ENCODE assay signal across 1 cellular context in genomic region chr3:196214783-196215441, GRCh38.
TF ChIP-seq lines count a peak whose summit lies in the region.

No MANE protein-coding gene starts in this region.

TF ChIP-seq in HepG2, 621 proteins besides CTCF, POLR2A, EP300 and RAD21 (continued from another document and continues in another):
- peak; percentile 99 for TF ChIP-seq MIXL1 (CRISPR knock-in tag; IDR thresholded peaks at IDR 0.05)
- peak; percentile 88 for TF ChIP-seq ZGPAT (CRISPR knock-in tag; IDR thresholded peaks at IDR 0.05)
- peak; percentile 45; the same call in 1 of the 2 replicates for TF ChIP-seq KAT7 (CRISPR knock-in tag; IDR thresholded peaks at IDR 0.05; ENCODE audit: borderline replicate concordance)
- no peak for TF ChIP-seq HOXA7 (CRISPR knock-in tag; IDR thresholded peaks at IDR 0.05)
- TF ChIP-seq HHEX (CRISPR knock-in tag; IDR thresholded peaks at IDR 0.05) = peak; percentile 71
- peak; percentile 96 for TF ChIP-seq HDAC2 (CRISPR knock-in tag; IDR thresholded peaks at IDR 0.05)
- TF ChIP-seq MED1 (CRISPR knock-in tag; IDR thresholded peaks at IDR 0.05) = peak; percentile 97
- no peak for TF ChIP-seq ZNF775 (CRISPR knock-in tag; IDR thresholded peaks at IDR 0.05; ENCODE audit: borderline replicate concordance)
- TF ChIP-seq ZNF350 (CRISPR knock-in tag; IDR thresholded peaks at IDR 0.05; ENCODE audit: borderline replicate concordance, low read depth) = peak; percentile 64; the same call in 1 of the 2 replicates
- no peak for TF ChIP-seq CBX2 (IDR thresholded peaks at IDR 0.05; ENCODE audit: low read depth, low read length)
- 0 out of 2 replicates have a peak, but pooled peaks have one; percentile 32 for TF ChIP-seq CBX2 (CRISPR knock-in tag; IDR thresholded peaks at IDR 0.05; ENCODE audit: low read depth)
- 0 out of 2 replicates have a peak, but pooled peaks have one; percentile 72 for TF ChIP-seq ZNF136 (CRISPR knock-in tag; IDR thresholded peaks at IDR 0.05; ENCODE audit: low read depth)
- peak; percentile 96 for TF ChIP-seq RARA (CRISPR knock-in tag; IDR thresholded peaks at IDR 0.05)
- TF ChIP-seq NFKBIZ (CRISPR knock-in tag; IDR thresholded peaks at IDR 0.05) = no peak; the same call in 1 of the 2 replicates
- peak; percentile 65; the same call in 1 of the 2 replicates for TF ChIP-seq ATF3 (CRISPR knock-in tag; IDR thresholded peaks at IDR 0.05)
- no peak for TF ChIP-seq NONO (IDR thresholded peaks at IDR 0.05)
- peak; percentile 79 for TF ChIP-seq NONO (CRISPR knock-in tag; conservative IDR thresholded peaks at IDR 0.05)
- TF ChIP-seq HMG20B (CRISPR knock-in tag; conservative IDR thresholded peaks at IDR 0.05) = no peak
- peak; percentile 87; the same call in 1 of the 2 replicates for TF ChIP-seq ZNF580 (CRISPR knock-in tag; IDR thresholded peaks at IDR 0.05; ENCODE audit: borderline replicate concordance, low read depth)
- TF ChIP-seq ERF (CRISPR knock-in tag; IDR thresholded peaks at IDR 0.05) = peak; percentile 81
- TF ChIP-seq ZNF205 (CRISPR knock-in tag; IDR thresholded peaks at IDR 0.05) = peak; percentile 80; the same call in 1 of the 2 replicates
- TF ChIP-seq MEIS1 (CRISPR knock-in tag; IDR thresholded peaks at IDR 0.05; ENCODE audit: borderline replicate concordance) = peak; percentile 72; the same call in 1 of the 2 replicates
- TF ChIP-seq ZBTB40 (IDR thresholded peaks at IDR 0.05) = no peak
- peak; percentile 65; the same call in 1 of the 2 replicates for TF ChIP-seq ZBTB40 (CRISPR knock-in tag; IDR thresholded peaks at IDR 0.05)
- TF ChIP-seq ARID3A (IDR thresholded peaks at IDR 0.05; ENCODE audit: low read depth, low read length) = 0 out of 2 replicates have a peak, but pooled peaks have one; percentile 19
- TF ChIP-seq NFKB2 (CRISPR knock-in tag; IDR thresholded peaks at IDR 0.05; ENCODE audit: borderline replicate concordance) = peak; percentile 71; the same call in 1 of the 2 replicates
- peak; percentile 74 for TF ChIP-seq REPIN1 (CRISPR knock-in tag; IDR thresholded peaks at IDR 0.05; ENCODE audit: borderline replicate concordance, low read depth)
- TF ChIP-seq ZNF614 (CRISPR knock-in tag; IDR thresholded peaks at IDR 0.05; ENCODE audit: borderline replicate concordance) = peak; percentile 92
- peak; percentile 92 for TF ChIP-seq FOSL2 (CRISPR knock-in tag; IDR thresholded peaks at IDR 0.05)
- TF ChIP-seq SAP130 (CRISPR knock-in tag; IDR thresholded peaks at IDR 0.05; ENCODE audit: low read depth) = peak; percentile 84
- TF ChIP-seq MBD4 (IDR thresholded peaks at IDR 0.05; ENCODE audit: borderline replicate concordance, low read length) = no peak
- TF ChIP-seq ZBED4 (CRISPR knock-in tag; IDR thresholded peaks at IDR 0.05; ENCODE audit: borderline replicate concordance) = peak; percentile 87; the same call in 1 of the 2 replicates
- 0 out of 2 replicates have a peak, but pooled peaks have one; percentile 12 for TF ChIP-seq ZNF891 (CRISPR knock-in tag; IDR thresholded peaks at IDR 0.05)
- TF ChIP-seq MTERF4 (CRISPR knock-in tag; IDR thresholded peaks at IDR 0.05) = no peak
- TF ChIP-seq ZNF607 (CRISPR knock-in tag; IDR thresholded peaks at IDR 0.05; ENCODE audit: borderline replicate concordance) = peak; percentile 81
- peak; percentile 78; the same call in 1 of the 2 replicates for TF ChIP-seq FOXK1 (CRISPR knock-in tag; IDR thresholded peaks at IDR 0.05; ENCODE audit: borderline replicate concordance, low read depth)
- peak; percentile 82; the same call in 1 of the 2 replicates for TF ChIP-seq ZNF788 (CRISPR knock-in tag; IDR thresholded peaks at IDR 0.05; ENCODE audit: borderline replicate concordance)
- peak; percentile 45; the same call in 1 of the 2 replicates for TF ChIP-seq CEBPG (CRISPR knock-in tag; IDR thresholded peaks at IDR 0.05)
- TF ChIP-seq ZNF296 (CRISPR knock-in tag; conservative IDR thresholded peaks at IDR 0.05) = 0 out of 2 replicates have a peak, but pooled peaks have one; percentile 3
- TF ChIP-seq KMT2A (CRISPR knock-in tag; IDR thresholded peaks at IDR 0.05) = peak; percentile 53; the same call in 1 of the 2 replicates
- peak; percentile 52; the same call in 1 of the 2 replicates for TF ChIP-seq ZBTB42 (CRISPR knock-in tag; IDR thresholded peaks at IDR 0.05)
- TF ChIP-seq ZBTB25 (CRISPR knock-in tag; IDR thresholded peaks at IDR 0.05) = peak; percentile 76
- TF ChIP-seq YEATS2 (CRISPR knock-in tag; IDR thresholded peaks at IDR 0.05; ENCODE audit: borderline replicate concordance) = peak; percentile 49; the same call in 1 of the 2 replicates
- TF ChIP-seq MAFK (conservative IDR thresholded peaks at IDR 0.05 in 1 of 2, IDR thresholded peaks at IDR 0.05 in 1 of 2; ENCODE audit: low read length in 2 of 2) = 0 out of 4 replicates have a peak, but pooled peaks of 1 of the 2 experiments have one; percentile 3
- TF ChIP-seq NFIC (IDR thresholded peaks at IDR 0.05; ENCODE audit: low read length) = peak; percentile 61; the same call in 1 of the 2 replicates
- peak; percentile 95 for TF ChIP-seq NR2C2 (CRISPR knock-in tag; IDR thresholded peaks at IDR 0.05; ENCODE audit: borderline replicate concordance)
